ENCODE assay signal across 29 cellular contexts in the genomic region with DNA sequence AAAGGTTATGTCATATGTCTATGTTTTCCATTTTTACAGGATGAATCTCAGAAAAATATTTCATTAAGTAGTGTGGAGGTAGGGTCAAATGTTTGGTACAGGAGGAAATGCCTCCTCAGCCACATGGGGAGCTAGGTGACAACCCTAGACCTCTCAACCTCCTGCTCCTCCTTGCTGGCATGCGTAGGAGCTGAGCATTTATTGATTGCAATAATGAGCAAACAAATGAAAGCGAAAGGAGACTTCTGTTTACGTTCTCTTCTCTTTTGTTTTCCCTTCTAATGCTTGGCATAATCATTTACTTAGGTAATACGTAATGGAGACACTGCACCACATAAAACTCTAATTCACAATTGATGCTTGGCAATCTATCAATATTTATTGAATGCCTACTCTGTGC.
"Had no signal": no experiment of that assay in that cellular context is flagged by ENCODE, and none has a peak within 500 bp of the region (broad histone marks: within the 10 kb centered on the region; RNA-seq: fewer than 3 reads in every experiment).

No MANE protein-coding gene starts in this region.

- H3K27ac Mint-ChIP-seq: activated CD4-positive, alpha-beta memory T cell treated with anti-CD3 and anti-CD28 coated beads, Interleukin-2, amount 10 ng/mL, durations not matched to agents 7 days and 5 days; activated CD4-positive, alpha-beta T cell treated with anti-CD3 and anti-CD28 coated beads, Interleukin-2, amount 10 ng/mL, durations not matched to agents 7 days and 5 days; activated naive CD4-positive, alpha-beta T cell treated with anti-CD3 and anti-CD28 coated beads for 36 hours; activated naive CD8-positive, alpha-beta T cell treated with anti-CD3 and anti-CD28 coated beads for 36 hours; activated T-cell treated with anti-CD3 and anti-CD28 coated beads, Interleukin-2, amount 50 U/mL, for 72 hours; natural killer cell treated with Interleukin-12 subunit alpha and Interleukin-12 subunit beta and Interleukin-15 and Interleukin-18, amount 100 ng/mL, for 72 hours; WTC11 had no signal

- H3K4me3 ChIP-seq: adrenal gland, body of pancreas, esophagus squamous epithelium, heart right ventricle, left lung, lower lobe of right lung, testis, transverse colon had no signal

- H3K27me3 Mint-ChIP-seq: natural killer cell treated with Interleukin-12 subunit alpha and Interleukin-12 subunit beta and Interleukin-15 and Interleukin-18, amount 100 ng/mL, for 72 hours had no signal

- H3K4me1 ChIP-seq: adrenal gland, body of pancreas, heart right ventricle, left lung, lower lobe of right lung, transverse colon had no signal

- ATAC-seq: activated T-cell treated with anti-CD3 and anti-CD28 coated beads, Interleukin-2, amount 50 U/mL, for 72 hours; body of pancreas; heart right ventricle; left lung; lower lobe of right lung; natural killer cell treated with Interleukin-12 subunit alpha and Interleukin-12 subunit beta and Interleukin-15 and Interleukin-18, amount 100 ng/mL, for 72 hours; right cardiac atrium; WTC11 had no signal

- DNase-seq: activated CD4-positive, alpha-beta memory T cell treated with anti-CD3 and anti-CD28 coated beads, Interleukin-2, amount 10 ng/mL, durations not matched to agents 7 days and 5 days; activated CD4-positive, alpha-beta T cell treated with anti-CD3 and anti-CD28 coated beads for 1 hour; activated CD4-positive, alpha-beta T cell treated with anti-CD3 and anti-CD28 coated beads, Interleukin-2, amount 10 ng/mL, durations not matched to agents 7 days and 5 days; activated effector memory CD4-positive, alpha-beta T cell treated with Interleukin-2 at 50 U/mL for 16 hours; activated naive CD4-positive, alpha-beta T cell treated with anti-CD3 and anti-CD28 coated beads for 36 hours; activated naive CD8-positive, alpha-beta T cell treated with anti-CD3 and anti-CD28 coated beads for 36 hours; activated T-cell treated with anti-CD3 and anti-CD28 coated beads, Interleukin-2, amount 50 U/mL, for 72 hours; adrenal gland; aorta; body of pancreas; dermis blood vessel endothelial cell; effector CD4-positive, alpha-beta T cell; esophagus squamous epithelium; foreskin melanocyte; heart right ventricle; kidney glomerular epithelial cell; left lung; lower lobe of right lung; mesendoderm; right cardiac atrium; stimulated activated CD4-positive, alpha-beta T cell treated with anti-CD3 and anti-CD28 coated beads, Interleukin-2, amount 100 ng/mL, for 48 hours; stimulated activated naive CD4-positive, alpha-beta T cell treated with Interleukin-2 at 50 U/mL for 16 hours; testis; transverse colon had no signal

- H3K27me3 ChIP-seq: adrenal gland, body of pancreas, esophagus squamous epithelium, left lung, testis, transverse colon had no signal

- FAIRE-seq: colon, endometrium had no signal

- H3K9me3 Mint-ChIP-seq: activated CD4-positive, alpha-beta memory T cell treated with anti-CD3 and anti-CD28 coated beads, Interleukin-2, amount 10 ng/mL, durations not matched to agents 7 days and 5 days; activated CD4-positive, alpha-beta T cell treated with anti-CD3 and anti-CD28 coated beads, Interleukin-2, amount 10 ng/mL, durations not matched to agents 7 days and 5 days; activated naive CD4-positive, alpha-beta T cell treated with anti-CD3 and anti-CD28 coated beads for 36 hours; activated naive CD8-positive, alpha-beta T cell treated with anti-CD3 and anti-CD28 coated beads for 36 hours; activated T-cell treated with anti-CD3 and anti-CD28 coated beads, Interleukin-2, amount 50 U/mL, for 72 hours; natural killer cell treated with Interleukin-12 subunit alpha and Interleukin-12 subunit beta and Interleukin-15 and Interleukin-18, amount 100 ng/mL, for 72 hours had no signal

- H3K4me1 Mint-ChIP-seq: activated CD4-positive, alpha-beta T cell treated with anti-CD3 and anti-CD28 coated beads, Interleukin-2, amount 10 ng/mL, durations not matched to agents 7 days and 5 days; activated naive CD8-positive, alpha-beta T cell treated with anti-CD3 and anti-CD28 coated beads for 36 hours had no signal

- H3K9me3 ChIP-seq: adrenal gland, body of pancreas, esophagus squamous epithelium, heart right ventricle, left lung, lower lobe of right lung, testis, transverse colon had no signal

- H3K27ac ChIP-seq: adrenal gland, body of pancreas, epithelial cell of prostate, esophagus squamous epithelium, heart right ventricle, left lung, lower lobe of right lung, testis, transverse colon had no signal

- H3K36me3 Mint-ChIP-seq: activated naive CD8-positive, alpha-beta T cell treated with anti-CD3 and anti-CD28 coated beads for 36 hours; natural killer cell treated with Interleukin-12 subunit alpha and Interleukin-12 subunit beta and Interleukin-15 and Interleukin-18, amount 100 ng/mL, for 72 hours; WTC11 had no signal

- H3K4me3 Mint-ChIP-seq: activated CD4-positive, alpha-beta memory T cell treated with anti-CD3 and anti-CD28 coated beads, Interleukin-2, amount 10 ng/mL, durations not matched to agents 7 days and 5 days; activated CD4-positive, alpha-beta T cell treated with anti-CD3 and anti-CD28 coated beads, Interleukin-2, amount 10 ng/mL, durations not matched to agents 7 days and 5 days; activated naive CD4-positive, alpha-beta T cell treated with anti-CD3 and anti-CD28 coated beads for 36 hours; activated naive CD8-positive, alpha-beta T cell treated with anti-CD3 and anti-CD28 coated beads for 36 hours; activated T-cell treated with anti-CD3 and anti-CD28 coated beads, Interleukin-2, amount 50 U/mL, for 72 hours; natural killer cell treated with Interleukin-12 subunit alpha and Interleukin-12 subunit beta and Interleukin-15 and Interleukin-18, amount 100 ng/mL, for 72 hours; WTC11 had no signal

- H3K36me3 ChIP-seq: adrenal gland, esophagus squamous epithelium, heart right ventricle, left lung, lower lobe of right lung, transverse colon had no signal
